8 cellular contexts compared by ENCODE assay signal in genomic region chr19:48645652-48646191, GRCh38. TPM values are rescaled to one million over a fixed set of nuclear protein-coding genes. Genes with fewer than 3 reads are reported as not detected.
A peak's percentile ranks its signal among the peaks of the same experiment; 100 is the strongest.
DNase-seq lines count a peak whose midpoint lies in the region; ATAC-seq, FAIRE-seq and TF ChIP-seq lines count a peak whose summit lies in the region.

TSS of gene CA11 (minus strand) at chr19:48646187. CDS start at chr19:48645632, 555 bp downstream.

- intact Hi-C loops in lower leg skin (cut with DNase I; ENCODE audit: low total_unique reads) (loop anchor here (10.0 kb wide), 2 partner anchors 139 to 189 kb away; partner anchors contain the start of gene HSD17B14), testis (cut with DNase I; ENCODE audit: low total_unique reads) (loop anchor here (10.0 kb wide), 1 partner anchor 199 kb away; no protein-coding TSS in a partner anchor)

- H3K36me3 ChIP-seq in DOHH2 (ENCODE audit: control insufficient read depth, low read length) (no peaks in the 10 kb centered on the region), MM.1S (replicated peaks; ENCODE audit: insufficient read depth, low read length) (no peaks in the 10 kb centered on the region), bronchial epithelial cell (ENCODE audit: control insufficient read depth, insufficient read depth, low read length) (no peaks in the 10 kb centered on the region), testis (ENCODE audit: low read depth, missing control alignments) (no peaks in the 10 kb centered on the region)

- peak within 1 kb of the TSS; percentile 68 for H2AFZ ChIP-seq in MM.1S (ENCODE audit: low read length)

- peak within 1 kb of the TSS; percentile 62 for H3K9ac ChIP-seq in MM.1S (ENCODE audit: low read length)

- TF ChIP-seq POLR2A in lower leg skin (IDR thresholded peaks at IDR 0.05) (no peak), testis (IDR thresholded peaks at IDR 0.05) (no peak)

- H3K27ac ChIP-seq in DOHH2 (ENCODE audit: low read depth, low read length) (peak within 1 kb of the TSS; percentile 95), MM.1S (ENCODE audit: low read length) (no peak within 1 kb of the TSS; the same call in 1 of the 2 replicates), testis (peak within 1 kb of the TSS; percentile 92 to 96)

- no peaks in the 10 kb centered on the region for H3K79me2 ChIP-seq in DOHH2 (ENCODE audit: control insufficient read depth, low read length)
- no peaks in the 10 kb centered on the region for H3K79me2 ChIP-seq in MM.1S (ENCODE audit: low read length)

- H3K9me2 ChIP-seq in DOHH2 (replicated peaks; ENCODE audit: control insufficient read depth, low read length) (no peaks in the 10 kb centered on the region), MM.1S (replicated peaks; ENCODE audit: insufficient read depth, low read length) (no peaks in the 10 kb centered on the region)

- ATAC-seq in HG03025 (IDR thresholded peaks at IDR 0.05; ENCODE audit: low FRiP score, unreplicated experiment) = no peak

- H3F3A ChIP-seq in DOHH2 (ENCODE audit: control insufficient read depth, insufficient read depth) (peaks cover 27% of the 10 kb centered on the region), MM.1S (ENCODE audit: insufficient read depth, low read length) (no peaks in the 10 kb centered on the region; the same call in 1 of the 2 replicates)

- H3K4me2 ChIP-seq in DOHH2 (ENCODE audit: low read length) = peak within 1 kb of the TSS; percentile 96
- peak within 1 kb of the TSS; percentile 81 for H3K4me2 ChIP-seq in MM.1S (ENCODE audit: low read depth, low read length)

- peak within 1 kb of the TSS; percentile 77 for H3K4me3 ChIP-seq in DOHH2 (ENCODE audit: low read length)
- peak within 1 kb of the TSS; percentile 57 for H3K4me3 ChIP-seq in MM.1S (ENCODE audit: low read length)
- peak within 1 kb of the TSS; percentile 47 for H3K4me3 ChIP-seq in bronchial epithelial cell (ENCODE audit: low read depth, low read length)
- H3K4me3 ChIP-seq in lower leg skin (ENCODE audit: low read depth, poor library complexity, severe bottlenecking) = peak within 1 kb of the TSS; percentile 33
- peak within 1 kb of the TSS; percentile 49 to 66 for H3K4me3 ChIP-seq in testis

- 0% methylated on average over 8 to 9 of the region's 9 CpGs for WGBS in lower leg skin, 2 donors
- WGBS in testis, 2 donors = 0 to 2% methylated on average over 9 of the region's 9 CpGs

- DNase-seq in MM.1S = no peak
- no peak for DNase-seq in bronchial epithelial cell (ENCODE audit: low read depth)
- no peak for DNase-seq in lower leg skin (ENCODE audit: low spot score in 2 of 2)
- no peak for DNase-seq in testis
- DNase-seq in NCI-H446 treated with DMSO at 0.1 percent for 48 hours (lab: John Stamatoyannopoulos, UW) = no peak
- DNase-seq in iPS-NIHi11 (ENCODE audit: low spot score) = no peak

- H3K4me1 ChIP-seq in DOHH2 (ENCODE audit: control insufficient read depth, low read length) (peaks cover 58% of the 10 kb centered on the region), MM.1S (ENCODE audit: low read length) (peaks cover 7% of the 10 kb centered on the region; the same call in 1 of the 2 replicates), testis (peaks cover 17% of the 10 kb centered on the region)

- no peaks in the 10 kb centered on the region for H3K9me3 ChIP-seq in DOHH2 (ENCODE audit: control insufficient read depth, insufficient read depth, low read length)
- H3K9me3 ChIP-seq in MM.1S (replicated peaks; ENCODE audit: insufficient read depth, low read length) = no peaks in the 10 kb centered on the region
- H3K9me3 ChIP-seq in testis = no peaks in the 10 kb centered on the region

- H4K20me1 ChIP-seq in DOHH2 (ENCODE audit: control insufficient read depth, insufficient read depth, low read depth, low read length) (no peaks in the 10 kb centered on the region), MM.1S (ENCODE audit: insufficient read depth, low read length) (no peaks in the 10 kb centered on the region)

- TF ChIP-seq CTCF in DOHH2 (IDR thresholded peaks at IDR 0.05; ENCODE audit: low read depth, low read length, poor library complexity, severe bottlenecking) (no peak), MM.1S (IDR thresholded peaks at IDR 0.05; ENCODE audit: low read length) (no peak), bronchial epithelial cell (IDR thresholded peaks at IDR 0.05; ENCODE audit: insufficient read depth, low read length, severe bottlenecking) (no peak), lower leg skin (IDR thresholded peaks at IDR 0.05) (no peak), testis (IDR thresholded peaks at IDR 0.05) (no peak)

- H3K27me3 ChIP-seq in DOHH2 (ENCODE audit: control insufficient read depth, low read length) (no peaks in the 10 kb centered on the region), MM.1S (replicated peaks; ENCODE audit: insufficient read depth, low read length) (peaks cover 39% of the 10 kb centered on the region), bronchial epithelial cell (ENCODE audit: control insufficient read depth, insufficient read depth, low read length) (no peaks in the 10 kb centered on the region), testis (no peaks in the 10 kb centered on the region)

- no peak for FAIRE-seq in bronchial epithelial cell (lab: Jason Lieb, UNC)

RNA-seq across cellular contexts. Expression of gene CA11, which starts in this region (rescaled TPM):
- total RNA-seq in bronchial epithelial cell (2.4 and 4.4 TPM in 2 replicates), lower leg skin (10 to 100 TPM in 3 of 4 donors, 1 to 10 TPM in 1; 7.3 to 37.5 (median 10.3) TPM), testis (1 to 10 TPM; 6.3 to 6.8 TPM)
- 20.0 TPM for polyA plus RNA-seq in testis (ENCODE audit: insufficient read depth, low read depth, low replicate concordance)
